In the genomic region with DNA sequence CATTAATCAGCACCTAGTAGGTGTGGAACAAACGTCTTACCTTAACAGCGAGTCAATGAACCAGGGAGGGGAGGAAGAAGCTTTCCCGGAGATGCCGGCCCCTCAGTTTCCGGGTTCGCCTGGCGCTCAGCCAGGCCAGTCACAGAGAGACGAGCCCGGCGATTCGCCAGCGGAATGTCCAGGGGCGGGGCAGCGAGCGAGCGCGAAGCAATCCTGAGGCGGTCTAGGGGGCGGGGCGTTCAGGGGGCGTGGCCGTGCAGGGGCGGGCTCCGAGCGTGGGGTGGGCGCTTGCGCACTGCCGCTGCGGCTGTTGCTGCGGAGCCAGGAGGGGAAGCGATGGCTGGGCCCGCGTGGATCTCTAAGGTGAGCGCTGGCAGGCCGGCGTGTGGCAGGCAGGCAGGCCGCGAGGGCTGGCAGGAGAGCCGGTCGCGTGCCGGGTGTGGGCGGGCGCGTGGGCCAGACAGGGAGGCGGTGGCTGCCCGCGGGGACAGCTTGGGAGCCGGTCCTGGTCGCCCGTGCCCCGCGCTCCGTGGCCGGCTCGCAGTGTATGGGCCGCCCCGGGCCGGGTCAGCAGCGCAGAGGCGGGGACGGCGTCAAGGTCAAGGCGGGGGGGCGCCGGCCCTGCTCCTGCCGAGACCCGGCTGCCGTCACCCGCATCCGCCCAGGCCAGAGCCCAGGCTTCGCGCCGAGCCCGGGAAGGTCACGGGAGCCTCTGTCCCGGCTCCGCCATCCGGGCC, we compare ENCODE assay signal across 8 cellular contexts. TPM values are rescaled to one million over a fixed set of nuclear protein-coding genes. Genes with fewer than 3 reads are reported as not detected.
DNase-seq lines count a peak whose midpoint lies in the region; ATAC-seq and TF ChIP-seq lines count a peak whose summit lies in the region.

A gene (plus strand): TSS at position 295 of the 737 bp plus-strand sequence. CDS start 42 bp downstream, at position 337.

- peak; percentile 73 for ATAC-seq in HG02623 (IDR thresholded peaks at IDR 0.05; ENCODE audit: unreplicated experiment)
- peak; percentile 89 to 97 for ATAC-seq in activated naive CD4-positive, alpha-beta T cell treated with anti-CD3 and anti-CD28 coated beads, Interleukin-2, amount 50 U/mL, for 72 hours
- ATAC-seq in omental fat pad (ENCODE audit: low FRiP score): peak; percentile 98

- peak within 1 kb of the TSS; percentile 95 to 97 for H3K27ac Mint-ChIP-seq in activated naive CD4-positive, alpha-beta T cell treated with anti-CD3 and anti-CD28 coated beads, Interleukin-2, amount 50 U/mL, for 72 hours

- DNase-seq in GM10266 (ENCODE audit: extremely low spot score): peak; percentile 99
- peak; percentile 86 for DNase-seq in NCI-H1105 (lab: John Stamatoyannopoulos, UW)
- peak; percentile 95 for DNase-seq in SKM-1 (lab: John Stamatoyannopoulos, UW; ENCODE audit: unreplicated experiment)
- DNase-seq in activated naive CD4-positive, alpha-beta T cell treated with anti-CD3 and anti-CD28 coated beads, Interleukin-2, amount 50 U/mL, for 72 hours (ENCODE audit: low spot score in 2 of 2): peak; percentile 99 to 100
- peak; percentile 47 for DNase-seq in glomerular endothelial cell (ENCODE audit: extremely low read depth, low read depth, low spot score)
- DNase-seq in omental fat pad (ENCODE audit: low spot score): peak; percentile 99

- no peak within 1 kb of the TSS for H3K27ac ChIP-seq in temporal lobe (ENCODE audit: low read depth, low read length)

- TF ChIP-seq CTCF in GM10266 (IDR thresholded peaks at IDR 0.05; ENCODE audit: control insufficient read depth, insufficient read depth, low read depth, missing control alignments) (no peak), omental fat pad (IDR thresholded peaks at IDR 0.05) (no peak)

- peaks cover 6 to 16% of the 10 kb centered on the region in 2 donors for H3K36me3 Mint-ChIP-seq in activated naive CD4-positive, alpha-beta T cell treated with anti-CD3 and anti-CD28 coated beads, Interleukin-2, amount 50 U/mL, for 72 hours

- no peaks in the 10 kb centered on the region for H3K9me3 Mint-ChIP-seq in activated naive CD4-positive, alpha-beta T cell treated with anti-CD3 and anti-CD28 coated beads, Interleukin-2, amount 50 U/mL, for 72 hours

RNA-seq across cellular contexts. Expression of the gene that starts here (rescaled TPM):
- 100 to 1,000 TPM; 131 to 138 TPM for total RNA-seq in activated naive CD4-positive, alpha-beta T cell treated with anti-CD3 and anti-CD28 coated beads, Interleukin-2, amount 50 U/mL, for 72 hours
- total RNA-seq in glomerular endothelial cell (32.8 and 38.6 TPM in 2 replicates), omental fat pad (10 to 100 TPM; 67.4 to 94.5 (median 70.0) TPM), temporal lobe (35.9 TPM)

Comparison
In these comparisons a context has a peak if more than half of its experiments do, and no peak if none do; other contexts are left out.
1. DNase-seq: peak in every context shown above with its lines; median percentile 100 in activated naive CD4-positive, alpha-beta T cell treated with anti-CD3 and anti-CD28 coated beads, Interleukin-2, amount 50 U/mL, for 72 hours; 99 in GM10266; 99 in omental fat pad; 95 in SKM-1; 86 in NCI-H1105; 47 in glomerular endothelial cell.